Comparison of ENCODE assay signal across 1 cellular context in the genomic region with DNA sequence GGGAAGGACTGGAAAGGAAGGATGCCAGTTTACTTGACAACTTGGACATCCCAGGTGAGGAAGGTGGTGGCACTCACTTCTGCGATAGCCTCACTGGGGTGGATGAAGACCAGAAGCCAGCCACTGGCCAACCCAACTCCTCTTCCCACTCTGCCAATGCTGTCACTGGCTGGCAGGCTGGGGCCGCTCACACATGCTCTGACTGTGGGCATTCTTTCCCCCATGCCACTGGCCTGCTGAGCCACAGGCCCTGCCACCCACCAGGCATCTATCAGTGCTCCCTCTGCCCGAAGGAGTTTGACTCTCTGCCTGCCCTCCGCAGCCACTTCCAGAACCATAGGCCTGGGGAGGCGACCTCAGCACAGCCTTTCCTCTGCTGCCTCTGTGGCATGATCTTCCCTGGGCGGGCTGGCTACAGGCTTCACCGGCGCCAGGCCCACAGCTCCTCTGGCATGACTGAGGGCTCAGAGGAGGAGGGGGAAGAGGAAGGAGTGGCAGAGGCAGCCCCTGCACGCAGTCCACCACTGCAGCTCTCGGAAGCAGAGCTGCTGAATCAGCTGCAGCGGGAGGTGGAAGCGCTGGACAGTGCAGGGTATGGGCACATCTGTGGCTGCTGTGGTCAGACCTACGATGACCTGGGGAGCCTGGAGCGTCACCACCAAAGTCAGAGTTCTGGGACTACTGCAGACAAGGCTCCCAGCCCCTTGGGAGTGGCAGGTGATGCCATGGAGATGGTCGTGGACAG.
TF ChIP-seq lines count a peak whose summit lies in the region.

No MANE protein-coding gene starts in this region.

TF ChIP-seq in K562, 482 proteins besides CTCF, POLR2A, EP300 and RAD21:
- peak; percentile 60 for TF ChIP-seq POLR2G (IDR thresholded peaks at IDR 0.05; ENCODE audit: low read depth, low read length)
- peak; percentile 57 for TF ChIP-seq RBFOX2 (IDR thresholded peaks at IDR 0.05; ENCODE audit: low read depth, low read length)
- TF ChIP-seq MAFG (tag; conservative IDR thresholded peaks at IDR 0.05): no peak
